Comparison of ENCODE assay signal across 11 cellular contexts in genomic region chr16:24645739-24646645, GRCh38.
DNase-seq lines count a peak whose midpoint lies in the region; ATAC-seq, FAIRE-seq and TF ChIP-seq lines count a peak whose summit lies in the region.
"Had no signal": no experiment of that assay in that cellular context is flagged by ENCODE, and none has a peak within 500 bp of the region (broad histone marks: within the 10 kb centered on the region; RNA-seq: fewer than 3 reads in every experiment).

No MANE protein-coding gene starts in this region.

- H3K4me3 ChIP-seq in AG09309 (ENCODE audit: control insufficient read depth, low read depth, low read length) (no peak overlapping the region), mucosa of descending colon (no peak overlapping the region)
- no peak overlapping the region for H3K4me3 ChIP-seq in naive thymus-derived CD4-positive, alpha-beta T cell (ENCODE audit: low read length)
- H3K4me3 ChIP-seq: heart right ventricle, right lobe of liver, testis had no signal

- TF ChIP-seq CTCF in AG09309 (IDR thresholded peaks at IDR 0.05; ENCODE audit: control insufficient read depth, insufficient read depth, low read depth, low read length, missing control alignments) (no peak), mucosa of descending colon (IDR thresholded peaks at IDR 0.05) (no peak)

- H3K4me3 Mint-ChIP-seq in activated T-cell treated with anti-CD3 and anti-CD28 coated beads, Interleukin-2, amount 50 U/mL, for 24 hours = no peak overlapping the region
- H3K4me3 Mint-ChIP-seq in naive thymus-derived CD4-positive, alpha-beta T cell = no peak overlapping the region

- intact Hi-C loops in mucosa of descending colon (cut with DNase I, micrococcal nuclease) = no loop called here
- intact Hi-C loops in naive thymus-derived CD4-positive, alpha-beta T cell (cut with micrococcal nuclease) = no loop called here

- H3K27me3 Mint-ChIP-seq in activated T-cell treated with anti-CD3 and anti-CD28 coated beads, Interleukin-2, amount 50 U/mL, for 24 hours = peaks cover 27% of the 10 kb centered on the region
- peaks cover 0 to 26% (median 14%) of the 10 kb centered on the region in 5 donors for H3K27me3 Mint-ChIP-seq in naive thymus-derived CD4-positive, alpha-beta T cell

- peak; percentile 54 for ATAC-seq in mucosa of descending colon
- ATAC-seq in naive thymus-derived CD4-positive, alpha-beta T cell = no peak
- ATAC-seq in GM18873 (IDR thresholded peaks at IDR 0.05; ENCODE audit: low FRiP score, unreplicated experiment) = no peak

- CTCF ChIA-PET in naive thymus-derived CD4-positive, alpha-beta T cell (lab: Charles Lee) = no interaction called here

- no peaks in the 10 kb centered on the region for H3K9me3 Mint-ChIP-seq in activated T-cell treated with anti-CD3 and anti-CD28 coated beads, Interleukin-2, amount 50 U/mL, for 24 hours
- peaks cover 0 to 6% (median 0%) of the 10 kb centered on the region in 11 donors for H3K9me3 Mint-ChIP-seq in naive thymus-derived CD4-positive, alpha-beta T cell

- POLR2A ChIA-PET in naive thymus-derived CD4-positive, alpha-beta T cell (lab: Charles Lee) = no interaction called here

- no peaks in the 10 kb centered on the region for H3K27me3 ChIP-seq in naive thymus-derived CD4-positive, alpha-beta T cell (ENCODE audit: control insufficient read depth in 2 of 2, insufficient read depth in 2 of 2, low read length in 2 of 2)
- H3K27me3 ChIP-seq: heart right ventricle, right lobe of liver, testis had no signal

- no peak overlapping the region for H3K27ac ChIP-seq in naive thymus-derived CD4-positive, alpha-beta T cell (ENCODE audit: low read depth, low read length)
- H3K27ac ChIP-seq: right lobe of liver, testis had no signal

- no peaks in the 10 kb centered on the region for H3K4me1 Mint-ChIP-seq in activated T-cell treated with anti-CD3 and anti-CD28 coated beads, Interleukin-2, amount 50 U/mL, for 24 hours (ENCODE audit: low read depth)
- no peaks in the 10 kb centered on the region for H3K4me1 Mint-ChIP-seq in naive thymus-derived CD4-positive, alpha-beta T cell

- no peaks in the 10 kb centered on the region for H3K9me3 ChIP-seq in mucosa of descending colon
- H3K9me3 ChIP-seq in naive thymus-derived CD4-positive, alpha-beta T cell (ENCODE audit: control insufficient read depth in 2 of 3, low read length in 3 of 3) = no peaks in the 10 kb centered on the region
- H3K9me3 ChIP-seq: heart right ventricle, right lobe of liver, testis had no signal

- no peaks in the 10 kb centered on the region for H3K36me3 ChIP-seq in mucosa of descending colon (ENCODE audit: low read depth)
- no peaks in the 10 kb centered on the region for H3K36me3 ChIP-seq in naive thymus-derived CD4-positive, alpha-beta T cell (ENCODE audit: control insufficient read depth in 2 of 3, insufficient read depth in 3 of 3, low read length in 3 of 3)
- H3K36me3 ChIP-seq: heart right ventricle, right lobe of liver had no signal

- H3K27ac Mint-ChIP-seq in activated T-cell treated with anti-CD3 and anti-CD28 coated beads, Interleukin-2, amount 50 U/mL, for 24 hours = no peak overlapping the region
- H3K27ac Mint-ChIP-seq in naive thymus-derived CD4-positive, alpha-beta T cell = no peak overlapping the region

- H3K4me1 ChIP-seq in mucosa of descending colon (ENCODE audit: low read depth) = no peaks in the 10 kb centered on the region
- no peaks in the 10 kb centered on the region for H3K4me1 ChIP-seq in naive thymus-derived CD4-positive, alpha-beta T cell (ENCODE audit: control insufficient read depth in 2 of 2, insufficient read depth in 2 of 2, low read length in 2 of 2)
- H3K4me1 ChIP-seq: heart right ventricle, right lobe of liver, testis had no signal

- peak; percentile 99 for DNase-seq in AG09309 (ENCODE audit: low read depth)
- DNase-seq in NCI-H1694 treated with DMSO at 0.1 percent for 48 hours (lab: John Stamatoyannopoulos, UW) = peak; percentile 40
- peak in 1 of 3 donors; percentile 17 for DNase-seq in mucosa of descending colon
- no peak for DNase-seq in activated T-cell treated with anti-CD3 and anti-CD28 coated beads, Interleukin-2, amount 50 U/mL, for 24 hours
- no peak for DNase-seq in naive thymus-derived CD4-positive, alpha-beta T cell
- no peak for DNase-seq in activated T-cell treated with anti-CD3 and anti-CD28 coated beads for 4 hours
- DNase-seq: heart right ventricle, right lobe of liver, testis had no signal

- H3K36me3 Mint-ChIP-seq in activated T-cell treated with anti-CD3 and anti-CD28 coated beads, Interleukin-2, amount 50 U/mL, for 24 hours (ENCODE audit: low read depth) = no peaks in the 10 kb centered on the region
- H3K36me3 Mint-ChIP-seq in naive thymus-derived CD4-positive, alpha-beta T cell = no peaks in the 10 kb centered on the region

- peak; percentile 82 for FAIRE-seq in endometrium (lab: Jason Lieb, UNC)

Comparison
In these comparisons a context has a peak if more than half of its experiments do, and no peak if none do; other contexts are left out.
1. DNase-seq: peak in AG09309 (single experiment) and NCI-H1694 treated with DMSO at 0.1 percent for 48 hours (single experiment); none in activated T-cell treated with anti-CD3 and anti-CD28 coated beads, Interleukin-2, amount 50 U/mL, for 24 hours (single experiment), naive thymus-derived CD4-positive, alpha-beta T cell (0 of 9) and activated T-cell treated with anti-CD3 and anti-CD28 coated beads for 4 hours (single experiment).